Comparison of ENCODE assay signal across 8 cellular contexts in the genomic region with DNA sequence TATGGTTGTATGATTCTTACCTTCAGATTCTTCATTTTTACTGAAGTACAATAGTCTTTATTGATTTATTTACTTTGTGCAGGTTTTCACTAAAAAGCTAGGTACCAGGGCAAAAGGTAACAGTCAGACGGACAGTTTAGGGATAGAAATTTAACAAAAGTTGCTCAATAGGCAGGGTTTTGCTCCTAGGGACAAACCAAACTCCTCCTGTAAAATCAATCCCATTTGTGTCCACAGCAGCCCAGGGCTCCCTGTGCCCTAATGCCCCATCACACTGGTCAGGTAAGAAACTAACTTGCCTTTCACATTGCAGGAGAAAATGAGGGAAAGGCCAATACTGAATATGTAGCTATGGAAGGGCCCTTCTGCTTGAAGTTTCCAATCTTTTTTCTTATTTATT.
"Had no signal": no experiment of that assay in that cellular context is flagged by ENCODE, and none has a peak within 500 bp of the region (broad histone marks: within the 10 kb centered on the region; RNA-seq: fewer than 3 reads in every experiment).

No MANE protein-coding gene starts in this region.

- H3K4me3 ChIP-seq: GM12878 had no signal

- FAIRE-seq: G401.6, GM12878, GM12891, GM12892, GM18507, GM19239 had no signal

- DNase-seq: GDM1, GF-D8 had no signal

- ATAC-seq: GM12878 had no signal
